In genomic region chr22:31556627-31557203, GRCh38 we compare ENCODE assay signal across 8 cellular contexts.
A peak's percentile ranks its signal among the peaks of the same experiment; 100 is the strongest.
DNase-seq lines count a peak whose midpoint lies in the region; ATAC-seq, FAIRE-seq and TF ChIP-seq lines count a peak whose summit lies in the region.

No MANE protein-coding gene starts in this region.

- peak; percentile 63 for TF ChIP-seq CTCF in LNCAP (IDR thresholded peaks at IDR 0.05)
- peak; percentile 12 to 49 (median 42) for TF ChIP-seq CTCF in keratinocyte (optimal IDR thresholded peaks at IDR 0.05 in 1 of 3, IDR thresholded peaks at IDR 0.05 in 1 of 3, conservative IDR thresholded peaks at IDR 0.05 in 1 of 3; ENCODE audit: extremely low read depth in 1 of 3, insufficient read depth in 2 of 3, low read length in 3 of 3)

- H3K36me3 Mint-ChIP-seq in T-helper 1 cell treated with Interleukin-12 subunit alpha and Interleukin-12 subunit beta and Interleukin-4 antibody, amounts not matched to agents 30 μg/mL and 1 μg/mL, for 36 hours (ENCODE audit: low read depth) = peaks cover 40% of the 10 kb centered on the region

- H3K27ac Mint-ChIP-seq in T-helper 1 cell treated with Interleukin-12 subunit alpha and Interleukin-12 subunit beta and Interleukin-4 antibody, amounts not matched to agents 30 μg/mL and 1 μg/mL, for 36 hours = peak overlapping the region; percentile 57

- no peaks in the 10 kb centered on the region for H3K9me3 ChIP-seq in keratinocyte (ENCODE audit: control insufficient read depth, low read depth, low read length)

- H3K4me3 Mint-ChIP-seq in T-helper 1 cell treated with Interleukin-12 subunit alpha and Interleukin-12 subunit beta and Interleukin-4 antibody, amounts not matched to agents 30 μg/mL and 1 μg/mL, for 36 hours = no peak overlapping the region

- no peak overlapping the region for H2AFZ ChIP-seq in keratinocyte (ENCODE audit: control insufficient read depth, low read length)

- no peaks in the 10 kb centered on the region for H4K20me1 ChIP-seq in keratinocyte (ENCODE audit: control insufficient read depth, extremely low read depth, insufficient read depth, low read length)

- H3K4me1 ChIP-seq in keratinocyte (ENCODE audit: control insufficient read depth, extremely low read depth, insufficient read depth, low read length) = no peaks in the 10 kb centered on the region

- no peaks in the 10 kb centered on the region for H3K27me3 ChIP-seq in keratinocyte (ENCODE audit: control insufficient read depth, extremely low read depth, insufficient read depth, low read length)

- DNase-seq in T-helper 1 cell = no peak
- DNase-seq in amniotic epithelial cell (ENCODE audit: low read depth) = peak; percentile 53
- no peak for DNase-seq in keratinocyte (ENCODE audit: low read depth, low spot score)
- peak; percentile 39 for DNase-seq in urothelium cell line (ENCODE audit: low spot score)
- no peak for DNase-seq in amniotic stem cell (lab: John Stamatoyannopoulos, UW)

- no peaks in the 10 kb centered on the region for H3K9me3 Mint-ChIP-seq in T-helper 1 cell treated with Interleukin-12 subunit alpha and Interleukin-12 subunit beta and Interleukin-4 antibody, amounts not matched to agents 30 μg/mL and 1 μg/mL, for 36 hours

- no peak overlapping the region for H3K9ac ChIP-seq in keratinocyte (ENCODE audit: control insufficient read depth, extremely low read depth, insufficient read depth, low read length)

- H3K27ac ChIP-seq in keratinocyte (ENCODE audit: control insufficient read depth, insufficient read depth, low read length) = no peak overlapping the region

- H3K4me1 Mint-ChIP-seq in T-helper 1 cell treated with Interleukin-12 subunit alpha and Interleukin-12 subunit beta and Interleukin-4 antibody, amounts not matched to agents 30 μg/mL and 1 μg/mL, for 36 hours (ENCODE audit: low read depth) = peaks cover 23% of the 10 kb centered on the region

- ATAC-seq in HG03135 (IDR thresholded peaks at IDR 0.05; ENCODE audit: unreplicated experiment) = no peak

- peaks cover 2 to 6% of the 10 kb centered on the region in 2 experiments for H3K36me3 ChIP-seq in keratinocyte (ENCODE audit: control insufficient read depth in 2 of 2, extremely low read depth in 1 of 2, insufficient read depth in 2 of 2, low read length in 2 of 2)

- dilution Hi-C loops in keratinocyte (cut with MboI; ENCODE audit: extremely low pct_ligation_motif_present, low sequenced_read_pairs) = no loop called here

- no peaks in the 10 kb centered on the region for H3K79me2 ChIP-seq in keratinocyte (ENCODE audit: control insufficient read depth, insufficient read depth, low read length)

- no peak overlapping the region for H3K4me3 ChIP-seq in keratinocyte (ENCODE audit: control insufficient read depth in 2 of 3, extremely low read depth in 1 of 3, insufficient read depth in 2 of 3, low read depth in 1 of 3, low read length in 3 of 3)

- H3K4me2 ChIP-seq in keratinocyte (ENCODE audit: control insufficient read depth, extremely low read depth, insufficient read depth, low read depth, low read length) = no peak overlapping the region

- FAIRE-seq in keratinocyte (lab: Jason Lieb, UNC) = no peak
- FAIRE-seq in urothelium cell line (lab: Jason Lieb, UNC) = no peak

- no peaks in the 10 kb centered on the region for H3K27me3 Mint-ChIP-seq in T-helper 1 cell treated with Interleukin-12 subunit alpha and Interleukin-12 subunit beta and Interleukin-4 antibody, amounts not matched to agents 30 μg/mL and 1 μg/mL, for 36 hours (ENCODE audit: low read depth)

- no peaks in the 10 kb centered on the region for H3K9me1 ChIP-seq in keratinocyte (ENCODE audit: control insufficient read depth, extremely low read depth, insufficient read depth, low read length)

Comparison
In these comparisons a context has a peak if more than half of its experiments do, and no peak if none do; other contexts are left out.
1. DNase-seq: peak in amniotic epithelial cell (single experiment) and urothelium cell line (single experiment); none in T-helper 1 cell (0 of 5), keratinocyte (single experiment) and amniotic stem cell (single experiment).